8 cellular contexts compared by ENCODE assay signal in the genomic region with DNA sequence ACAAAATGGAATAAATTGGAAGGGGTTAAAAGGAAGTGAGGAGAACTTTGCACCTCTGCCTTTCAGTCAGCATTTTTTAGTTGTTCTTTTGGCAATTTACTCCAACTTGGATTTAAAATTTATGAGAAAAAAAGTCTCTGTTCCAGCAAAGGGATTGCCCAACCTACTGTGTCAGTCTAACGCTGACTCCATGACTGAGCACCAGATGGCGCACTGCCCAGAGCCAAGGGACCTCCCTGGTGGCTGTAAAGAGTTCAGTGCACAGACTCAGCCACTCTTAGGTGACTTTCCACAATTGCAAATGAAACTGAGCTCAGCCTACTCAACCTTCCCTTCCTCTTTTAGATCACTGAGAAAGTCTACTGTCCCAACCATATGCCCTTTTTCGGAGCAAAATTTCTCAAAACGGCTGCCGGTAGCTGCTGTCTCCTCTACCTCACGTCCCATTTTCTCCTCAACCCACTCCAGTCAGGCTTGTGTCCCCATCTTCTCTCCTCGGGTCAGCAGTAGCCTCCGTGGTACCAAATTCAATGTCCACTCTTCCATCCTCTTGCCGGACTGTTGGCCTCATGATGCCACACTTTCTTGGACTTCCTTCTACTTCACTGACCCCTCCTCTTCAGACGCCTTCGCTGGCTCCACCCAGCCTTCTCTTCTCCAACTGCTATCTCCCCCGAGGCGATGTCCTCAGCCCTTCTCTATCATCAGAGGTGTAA. TPM values are rescaled to one million over a fixed set of nuclear protein-coding genes. Genes with fewer than 3 reads are reported as not detected.
DNase-seq lines count a peak whose midpoint lies in the region; ATAC-seq and TF ChIP-seq lines count a peak whose summit lies in the region.

No MANE protein-coding gene starts in this region.

- H3K27ac ChIP-seq in parathyroid adenoma: no peak overlapping the region
- H3K27ac ChIP-seq in sigmoid colon: no peak overlapping the region

- WGBS in sigmoid colon, 2 donors: 65 to 74% methylated on average over 13 of the region's 13 CpGs

- peak; percentile 99 for ATAC-seq in GM21717 (IDR thresholded peaks at IDR 0.05; ENCODE audit: unreplicated experiment)

- in situ Hi-C loops in G401 (cut with HindIII; ENCODE audit: low sequenced_read_pairs): no loop called here

- H3K4me2 ChIP-seq in parathyroid adenoma (ENCODE audit: low read length): no peak overlapping the region

- TF ChIP-seq EP300 in sigmoid colon (IDR thresholded peaks at IDR 0.05): no peak

- H3K4me3 ChIP-seq in parathyroid adenoma (ENCODE audit: low read depth, low read length) (no peak overlapping the region), sigmoid colon (no peak overlapping the region)

- no peak for TF ChIP-seq POLR2A in sigmoid colon (IDR thresholded peaks at IDR 0.05)

- H3K27me3 ChIP-seq in parathyroid adenoma (ENCODE audit: control insufficient read depth, insufficient read depth, low read length) (no peaks in the 10 kb centered on the region), sigmoid colon (no peaks in the 10 kb centered on the region)

- DNase-seq in G401 (ENCODE audit: low spot score) (peak; percentile 27), HuH-7.5 (ENCODE audit: low spot score) (peak; percentile 28), RPMI7951 (ENCODE audit: low read depth) (peak; percentile 77), activated T-helper 1 cell treated with Interleukin-2 at 50 U/mL for 16 hours (ENCODE audit: low read depth) (peak; percentile 12), foreskin melanocyte (peak; percentile 44), sigmoid colon (no peak)

- no peaks in the 10 kb centered on the region for H3K9me3 ChIP-seq in parathyroid adenoma (ENCODE audit: control insufficient read depth, low read length)
- no peaks in the 10 kb centered on the region for H3K9me3 ChIP-seq in sigmoid colon

- intact Hi-C loops in sigmoid colon (cut with DNase I): no loop called here

- H3K4me1 ChIP-seq in parathyroid adenoma (no peaks in the 10 kb centered on the region), sigmoid colon (no peaks in the 10 kb centered on the region)

- H3K36me3 ChIP-seq in parathyroid adenoma (ENCODE audit: control insufficient read depth, insufficient read depth, low read length) (no peaks in the 10 kb centered on the region), sigmoid colon (no peaks in the 10 kb centered on the region)

- TF ChIP-seq CTCF in parathyroid adenoma (IDR thresholded peaks at IDR 0.05) (peak; percentile 55), sigmoid colon (IDR thresholded peaks at IDR 0.05) (no peak)

- no peak overlapping the region for H2AFZ ChIP-seq in parathyroid adenoma

- no peaks in the 10 kb centered on the region for H3K79me2 ChIP-seq in parathyroid adenoma

- H3K9ac ChIP-seq in parathyroid adenoma: no peak overlapping the region

RNA-seq across cellular contexts. Expression of gene GSTA2, which starts 38.7 kb away (rescaled TPM):
- not detected in 2 replicates for total RNA-seq in G401 (2014; rRNA removed; shearing (Covaris generic))
- not detected in 2 replicates for total RNA-seq in RPMI7951 (2014; rRNA removed; shearing (Covaris generic))
- total RNA-seq in sigmoid colon: not detected
- polyA plus RNA-seq in sigmoid colon: not detected

RNA-seq across cellular contexts. Expression of gene TMEM14A, which starts 53.7 kb away (rescaled TPM):
- 47.1 and 61.1 TPM in 2 replicates for total RNA-seq in G401 (2014; rRNA removed; shearing (Covaris generic))
- 117 and 125 TPM in 2 replicates for total RNA-seq in RPMI7951 (2014; rRNA removed; shearing (Covaris generic))
- total RNA-seq in sigmoid colon: 10 to 100 TPM; 24.7 to 48.5 (median 41.2) TPM
- polyA plus RNA-seq in sigmoid colon: 10 to 100 TPM; 18.5 to 25.2 (median 24.1) TPM
